In the genomic region with DNA sequence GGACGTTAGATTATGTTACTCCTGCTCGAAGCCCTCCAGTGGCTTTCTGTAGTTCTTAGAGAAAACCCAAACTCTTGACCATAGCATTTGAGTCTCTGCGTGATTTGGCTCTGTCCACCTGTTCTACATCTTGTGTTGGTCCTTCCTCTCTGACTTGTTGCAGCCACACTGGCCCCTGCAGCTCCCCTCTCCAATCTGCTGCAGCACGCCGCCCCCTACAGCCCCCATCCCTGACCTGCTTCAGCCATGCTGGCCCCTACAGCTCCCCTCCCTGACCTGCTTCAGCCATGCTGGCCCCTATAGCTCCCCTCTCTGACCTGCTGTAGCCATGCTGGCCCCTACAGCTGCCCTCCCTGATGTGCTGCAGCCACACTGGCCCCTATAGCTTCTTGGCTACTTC, we compare ENCODE assay signal across 20 cellular contexts. TPM values are rescaled to one million over a fixed set of nuclear protein-coding genes. Genes with fewer than 3 reads are reported as not detected.
DNase-seq lines count a peak whose midpoint lies in the region; ATAC-seq, FAIRE-seq and TF ChIP-seq lines count a peak whose summit lies in the region.
"Had no signal": no experiment of that assay in that cellular context is flagged by ENCODE, and none has a peak within 500 bp of the region (broad histone marks: within the 10 kb centered on the region; RNA-seq: fewer than 3 reads in every experiment).

No MANE protein-coding gene starts in this region.

- WGBS in A549 (ENCODE audit: missing lambda C conversion rate), result 92% methylated on average over 5 of the region's 5 CpGs
- 95% methylated on average over 5 of the region's 5 CpGs for WGBS in HepG2 (ENCODE audit: low lambda C conversion rate)
- 90 to 93% (median 92%) methylated on average over 5 of the region's 5 CpGs for WGBS in heart left ventricle, 4 donors

- intact Hi-C loops in HCT116 (cut with micrococcal nuclease) (loop anchor here (2.0 kb wide), 1 partner anchor 29 kb away; no protein-coding TSS in a partner anchor), HepG2 (cut with micrococcal nuclease; ENCODE audit: unreplicated experiment) (no loop called here), heart left ventricle (cut with DNase I) (no loop called here)

- H2AFZ ChIP-seq in HCT116 (ENCODE audit: low read depth, low read length, poor library complexity, severe bottlenecking) (no peak overlapping the region), HepG2 (ENCODE audit: low read length) (no peak overlapping the region)

- TF ChIP-seq POLR2A in A549 (IDR thresholded peaks at IDR 0.05; ENCODE audit: low read length) (no peak), HCT116 (IDR thresholded peaks at IDR 0.05; ENCODE audit: borderline replicate concordance, extremely low read depth, insufficient read depth, insufficient read length) (no peak), HepG2 (IDR thresholded peaks at IDR 0.05; ENCODE audit: insufficient read depth in 1 of 2, low read depth in 2 of 2, low read length in 2 of 2) (no peak), heart left ventricle (IDR thresholded peaks at IDR 0.05) (no peak)

- TF ChIP-seq CTCF in A549 (IDR thresholded peaks at IDR 0.05) (no peak), HCT116 (IDR thresholded peaks at IDR 0.05 in 2 of 3, conservative IDR thresholded peaks at IDR 0.05 in 1 of 3; ENCODE audit: borderline replicate concordance in 1 of 3, insufficient read depth in 1 of 3, low read depth in 2 of 3, low read length in 2 of 3) (no peak), WTC11 (IDR thresholded peaks at IDR 0.05) (no peak), HepG2 (CRISPR knock-in tag; IDR thresholded peaks at IDR 0.05) (no peak), heart left ventricle (IDR thresholded peaks at IDR 0.05) (no peak)

- no peaks in the 10 kb centered on the region for H3K9me2 ChIP-seq in HCT116 (ENCODE audit: insufficient read depth)

- peaks cover 20% of the 10 kb centered on the region for H3K9me3 Mint-ChIP-seq in WTC11
- no peaks in the 10 kb centered on the region for H3K9me3 Mint-ChIP-seq in activated naive CD8-positive, alpha-beta T cell treated with anti-CD3 and anti-CD28 coated beads, Interleukin-2, amount 50 U/mL, for 24 hours
- H3K9me3 Mint-ChIP-seq: CD8-positive, alpha-beta T cell had no signal

- FAIRE-seq in A549 (lab: Jason Lieb, UNC) (no peak), HepG2 (lab: Jason Lieb, UNC) (no peak)

- H3K36me3 Mint-ChIP-seq in WTC11, result peaks cover 90% of the 10 kb centered on the region
- H3K36me3 Mint-ChIP-seq in activated naive CD8-positive, alpha-beta T cell treated with anti-CD3 and anti-CD28 coated beads, Interleukin-2, amount 50 U/mL, for 24 hours (ENCODE audit: low read depth), result peaks cover 57% of the 10 kb centered on the region

- CTCF ChIA-PET in A549 (lab: Yijun Ruan, JAX) (interaction anchor here (0.7 to 1.2 kb wide), 4 partner anchors 10 to 79 kb away, joined by 3 to 4 read pairs (median 4); no protein-coding TSS in a partner anchor), HCT116 (lab: Charles Lee) (no interaction called here), WTC11 (lab: Charles Lee) (interaction anchor here (1.0 kb wide), 1 partner anchor 130 kb away, joined by 3 read pairs; no protein-coding TSS in a partner anchor), HepG2 (lab: Yijun Ruan, JAX; ENCODE audit: low intra/inter-chr PET ratio, low total read pairs) (no interaction called here)

- in situ Hi-C loops in HepG2 (cut with HindIII; ENCODE audit: extremely low pct_ligation_motif_present, low pct_unique_long_range_greater_than_20kb), result no loop called here

- H3K79me2 ChIP-seq in HCT116 (ENCODE audit: insufficient read depth, low read length) (0 out of 2 replicates have a peak, but pooled peaks cover 3% of the 10 kb centered on the region), HepG2 (ENCODE audit: insufficient read depth, low read length) (no peaks in the 10 kb centered on the region)

- no peaks in the 10 kb centered on the region for H4K20me1 ChIP-seq in HCT116 (ENCODE audit: insufficient read depth)
- H4K20me1 ChIP-seq in HepG2 (ENCODE audit: insufficient read depth, low read length), result no peaks in the 10 kb centered on the region

- H3K36me3 ChIP-seq in HCT116 (ENCODE audit: control insufficient read depth in 1 of 2, insufficient read depth in 2 of 2, low read length in 2 of 2) (peaks cover 51 to 72% of the 10 kb centered on the region in 2 experiments), HepG2 (replicated peaks in 1 of 2; ENCODE audit: control insufficient read depth in 1 of 2, insufficient read depth in 2 of 2, low read length in 2 of 2) (peaks cover 24 to 84% of the 10 kb centered on the region in 2 experiments), heart left ventricle (peaks cover 0 to 100% (median 98%) of the 10 kb centered on the region in 9 donors)

- H3K9me3 ChIP-seq in A549 (no peaks in the 10 kb centered on the region), HCT116 (ENCODE audit: control insufficient read depth in 1 of 2, insufficient read depth in 1 of 2, low read depth in 1 of 2, low read length in 2 of 2) (no peaks in the 10 kb centered on the region), HepG2 (ENCODE audit: low read length) (no peaks in the 10 kb centered on the region), heart left ventricle (no peaks in the 10 kb centered on the region)
- H3K9me3 ChIP-seq: BLaER1, HAP-1, SJSA1 had no signal

- no peak overlapping the region for H3K27ac ChIP-seq in A549
- H3K27ac ChIP-seq in HCT116 (ENCODE audit: low read depth, low read length), result no peak overlapping the region
- no peak overlapping the region for H3K27ac ChIP-seq in HepG2 (ENCODE audit: extremely low read length, insufficient read depth, low read length)
- H3K27ac ChIP-seq in heart left ventricle, result no peak overlapping the region
- H3K27ac ChIP-seq: BLaER1, SJSA1 had no signal

- no peak overlapping the region for H3K4me3 ChIP-seq in A549
- no peak overlapping the region for H3K4me3 ChIP-seq in HCT116 (replicated peaks in 1 of 2; ENCODE audit: low read depth in 1 of 2, low read length in 2 of 2)
- no peak overlapping the region for H3K4me3 ChIP-seq in HepG2 (replicated peaks in 1 of 3; ENCODE audit: insufficient read depth in 1 of 3, low read depth in 2 of 3, low read length in 3 of 3)
- H3K4me3 ChIP-seq in heart left ventricle, result no peak overlapping the region
- H3K4me3 ChIP-seq: BLaER1, HAP-1, SJSA1 had no signal

- TF ChIP-seq RAD21 in A549 (conservative IDR thresholded peaks at IDR 0.05 in 1 of 2, IDR thresholded peaks at IDR 0.05 in 1 of 2) (no peak), HCT116 (IDR thresholded peaks at IDR 0.05; ENCODE audit: low read depth) (no peak), HepG2 (CRISPR knock-in tag; IDR thresholded peaks at IDR 0.05) (no peak)

- DNase-seq in A549 (ENCODE audit: low read depth in 1 of 2, low spot score in 1 of 2) (peak in 1 of 2 experiments; percentile 17), HCT116 (ENCODE audit: low read depth, low spot score) (no peak), WTC11 (ENCODE audit: low spot score) (peak; percentile 51), HepG2 (ENCODE audit: low spot score) (no peak), heart left ventricle (no peak), KG1 (lab: John Stamatoyannopoulos, UW) (no peak)
- DNase-seq in activated naive CD8-positive, alpha-beta T cell treated with anti-CD3 and anti-CD28 coated beads, Interleukin-2, amount 50 U/mL, for 24 hours, result no peak
- DNase-seq: Calu3; CD8-positive, alpha-beta T cell; Karpas-422; NCI-H1417 treated with DMSO at 0.1 percent for 48 hours; NCI-H187 treated with DMSO at 0.1 percent for 48 hours; NCI-H526 had no signal

- H3K27me3 ChIP-seq in HCT116 (ENCODE audit: insufficient read depth, low read length), result no peaks in the 10 kb centered on the region
- H3K27me3 ChIP-seq in HepG2 (ENCODE audit: control insufficient read depth in 1 of 2, insufficient read depth in 2 of 2, low read length in 2 of 2), result no peaks in the 10 kb centered on the region
- H3K27me3 ChIP-seq in heart left ventricle, result no peaks in the 10 kb centered on the region
- H3K27me3 ChIP-seq: BLaER1, SJSA1 had no signal

- ATAC-seq in A549 (peak; percentile 44 to 53; a peak in 3 of 6 replicates), HCT116 (peak; percentile 44; the same call in 1 of the 2 replicates), WTC11 (peak; percentile 67), HepG2 (peak; percentile 69), heart left ventricle (no peak), HG03139 (IDR thresholded peaks at IDR 0.05; ENCODE audit: unreplicated experiment) (no peak)
- ATAC-seq in activated naive CD8-positive, alpha-beta T cell treated with anti-CD3 and anti-CD28 coated beads, Interleukin-2, amount 50 U/mL, for 24 hours, result no peak
- ATAC-seq: CD8-positive, alpha-beta T cell; Panc1 had no signal

- no peak overlapping the region for H3K27ac Mint-ChIP-seq in WTC11
- no peak overlapping the region for H3K27ac Mint-ChIP-seq in activated naive CD8-positive, alpha-beta T cell treated with anti-CD3 and anti-CD28 coated beads, Interleukin-2, amount 50 U/mL, for 24 hours
- H3K27ac Mint-ChIP-seq: CD8-positive, alpha-beta T cell had no signal

- H3K9ac ChIP-seq in HCT116 (ENCODE audit: low read length), result no peak overlapping the region
- H3K9ac ChIP-seq in HepG2 (ENCODE audit: insufficient read depth, low read depth, low read length), result no peak overlapping the region
- H3K9ac ChIP-seq: BLaER1 had no signal

- BruUV-seq in HCT116 (replicated peaks; lab: Mats Ljungman, UMichigan) (no TSS peak), HepG2 (replicated peaks; lab: Mats Ljungman, UMichigan) (no TSS peak)

- RAD21 ChIA-PET in HCT116 (lab: Charles Lee; ENCODE audit: low non-redundant PET in 1 of 2, low total read pairs in 2 of 2, uncharacterized antibody in 2 of 2, unreplicated experiment in 2 of 2), result no interaction called here

- H3K4me1 Mint-ChIP-seq in WTC11, result no peaks in the 10 kb centered on the region
- no peaks in the 10 kb centered on the region for H3K4me1 Mint-ChIP-seq in activated naive CD8-positive, alpha-beta T cell treated with anti-CD3 and anti-CD28 coated beads, Interleukin-2, amount 50 U/mL, for 24 hours

- H3K4me1 ChIP-seq in A549 (no peaks in the 10 kb centered on the region), HCT116 (ENCODE audit: control insufficient read depth in 1 of 2, insufficient read depth in 2 of 2, low read length in 2 of 2) (no peaks in the 10 kb centered on the region), HepG2 (ENCODE audit: insufficient read depth, low read length) (no peaks in the 10 kb centered on the region), heart left ventricle (peaks cover 0 to 14% (median 0%) of the 10 kb centered on the region in 12 donors)
- H3K4me1 ChIP-seq: BLaER1, HAP-1, SJSA1 had no signal

- POLR2A ChIA-PET in A549 (lab: Yijun Ruan, JAX) (no interaction called here), HCT116 (lab: Charles Lee) (no interaction called here), WTC11 (lab: Charles Lee) (no interaction called here), HepG2 (lab: Yijun Ruan, JAX) (no interaction called here)

- no peak overlapping the region for H3K4me3 Mint-ChIP-seq in WTC11
- no peak overlapping the region for H3K4me3 Mint-ChIP-seq in activated naive CD8-positive, alpha-beta T cell treated with anti-CD3 and anti-CD28 coated beads, Interleukin-2, amount 50 U/mL, for 24 hours
- H3K4me3 Mint-ChIP-seq: CD8-positive, alpha-beta T cell had no signal

- no peaks in the 10 kb centered on the region for H3K27me3 Mint-ChIP-seq in WTC11 (ENCODE audit: low read depth)
- no peaks in the 10 kb centered on the region for H3K27me3 Mint-ChIP-seq in activated naive CD8-positive, alpha-beta T cell treated with anti-CD3 and anti-CD28 coated beads, Interleukin-2, amount 50 U/mL, for 24 hours

- H3K4me2 ChIP-seq in A549 (no peak overlapping the region), HCT116 (ENCODE audit: low read length) (no peak overlapping the region), HepG2 (ENCODE audit: low read depth, low read length) (no peak overlapping the region)
- H3K4me2 ChIP-seq: BLaER1 had no signal

- TF ChIP-seq EP300 in A549 (IDR thresholded peaks at IDR 0.05) (no peak), HepG2 (IDR thresholded peaks at IDR 0.05; ENCODE audit: low read depth in 2 of 2, low read length in 2 of 2) (no peak), HepG2 (CRISPR knock-in tag; IDR thresholded peaks at IDR 0.05; ENCODE audit: borderline replicate concordance) (no peak)

RNA-seq across cellular contexts. Expression of a gene that starts 29.2 kb away (rescaled TPM):
- 22.1 and 28.5 TPM in 2 replicates for polyA plus RNA-seq in A549 (2011; rRNA removed)
- 16.6 and 20.2 TPM in 2 replicates for polyA plus RNA-seq in A549 (2012; cell fraction: cytosol; rRNA removed)
- polyA plus RNA-seq in A549 (2012; cell fraction: nucleus; rRNA removed), result 38.7 and 39.6 TPM in 2 replicates
- polyA plus RNA-seq in A549 (2017; fragmentation: RNase III; extraction: RNeasy Plus Mini Kit Qiagen cat#74134 plus additional on column Dnase treatment), result 10.8 to 13.0 TPM (median 12.2 TPM) in 3 replicates
- 63.0 and 76.4 TPM in 2 replicates for polyA minus RNA-seq in A549 (2011; rRNA and poly(A)+ RNA removed)
- 44.5 TPM for total RNA-seq in HCT116 (2021; ENCODE audit: unreplicated experiment)
- 23.9 and 25.2 TPM in 2 replicates for polyA plus RNA-seq in HCT116 (2012)
- 46.5 to 47.6 TPM (median 47.5 TPM) in 3 replicates for total RNA-seq in WTC11 (2021)
- total RNA-seq in HepG2 (2016; rRNA removed; fragmentation: Illumina TruSeq; extraction: Trizol), result 10.5 and 21.3 TPM in 2 replicates
- 3.5 and 3.8 TPM in 2 replicates for total RNA-seq in HepG2 (2016; cell fraction: cytosol; rRNA removed; fragmentation: Illumina TruSeq; extraction: Trizol; ENCODE audit: low read depth)
- 9.6 and 18.3 TPM in 2 replicates for total RNA-seq in HepG2 (2016; cell fraction: insoluble cytoplasmic fraction; rRNA removed; fragmentation: Illumina TruSeq; extraction: Trizol)
- 6.8 and 6.9 TPM in 2 replicates for total RNA-seq in HepG2 (2016; cell fraction: membrane; rRNA removed; fragmentation: Illumina TruSeq; extraction: Trizol)
- total RNA-seq in HepG2 (2016; cell fraction: nucleus; rRNA removed; fragmentation: Illumina TruSeq; extraction: Trizol), result 22.4 and 25.4 TPM in 2 replicates
- 8.6 and 9.5 TPM in 2 replicates for polyA plus RNA-seq in HepG2 (2011; rRNA removed)
- polyA plus RNA-seq in HepG2 (2011; cell fraction: cytosol; rRNA removed), result 8.9 and 9.3 TPM in 2 replicates
- 26.9 and 30.9 TPM in 2 replicates for polyA plus RNA-seq in HepG2 (2011; cell fraction: nucleus; rRNA removed)
- 13.4 and 13.9 TPM in 2 replicates for polyA plus RNA-seq in HepG2 (2012)
- polyA plus RNA-seq in HepG2 (2016; cell fraction: cytosol; fragmentation: Illumina TruSeq; extraction: Trizol; ENCODE audit: low read depth), result 0.68 and 0.73 TPM in 2 replicates
- 12.7 and 17.5 TPM in 2 replicates for polyA plus RNA-seq in HepG2 (2016; cell fraction: insoluble cytoplasmic fraction; fragmentation: Illumina TruSeq; extraction: Trizol; ENCODE audit: low read depth)
- 1.4 and 1.6 TPM in 2 replicates for polyA plus RNA-seq in HepG2 (2016; cell fraction: membrane; fragmentation: Illumina TruSeq; extraction: Trizol; ENCODE audit: low read depth)
- polyA plus RNA-seq in HepG2 (2016; cell fraction: nucleus; fragmentation: Illumina TruSeq; extraction: Trizol; ENCODE audit: insufficient read depth, low read depth), result 26.9 and 27.3 TPM in 2 replicates
- polyA minus RNA-seq in HepG2 (2011; rRNA and poly(A)+ RNA removed; ENCODE audit: low replicate concordance), result 41.8 and 47.7 TPM in 2 replicates
- polyA minus RNA-seq in HepG2 (2011; cell fraction: cytosol; rRNA and poly(A)+ RNA removed), result 25.9 and 27.0 TPM in 2 replicates
- 44.8 and 46.1 TPM in 2 replicates for polyA minus RNA-seq in HepG2 (2011; cell fraction: nucleus; rRNA and poly(A)+ RNA removed)
- 10 to 100 TPM; 13.0 to 29.6 (median 21.7) TPM for total RNA-seq in heart left ventricle
- 10 to 100 TPM in 1 of 2 donors, 1 to 10 TPM in 1; 9.2 to 10.1 TPM for polyA plus RNA-seq in heart left ventricle

RNA-seq across cellular contexts. Expression of a gene that starts 37.8 kb away (rescaled TPM):
- polyA plus RNA-seq in A549 (2011; rRNA removed), result 0.25 and 0.67 TPM in 2 replicates
- 0.19 and 0.35 TPM in 2 replicates for polyA plus RNA-seq in A549 (2012; cell fraction: cytosol; rRNA removed)
- 0.83 and 0.93 TPM in 2 replicates for polyA plus RNA-seq in A549 (2012; cell fraction: nucleus; rRNA removed)
- 0.35 to 0.44 TPM (median 0.41 TPM) in 3 replicates for polyA plus RNA-seq in A549 (2017; fragmentation: RNase III; extraction: RNeasy Plus Mini Kit Qiagen cat#74134 plus additional on column Dnase treatment)
- 0.17 and 0.29 TPM in 2 replicates for polyA minus RNA-seq in A549 (2011; rRNA and poly(A)+ RNA removed)
- not detected for total RNA-seq in HCT116 (2021; ENCODE audit: unreplicated experiment)
- polyA plus RNA-seq in HCT116 (2012), result 0.09 and 0.20 TPM in 2 replicates
- 1.9 to 3.3 TPM (median 3.2 TPM) in 3 replicates for total RNA-seq in WTC11 (2021)
- not detected in 2 replicates for total RNA-seq in HepG2 (2016; rRNA removed; fragmentation: Illumina TruSeq; extraction: Trizol)
- total RNA-seq in HepG2 (2016; cell fraction: cytosol; rRNA removed; fragmentation: Illumina TruSeq; extraction: Trizol; ENCODE audit: low read depth), result not detected in 2 replicates
- not detected in 2 replicates for total RNA-seq in HepG2 (2016; cell fraction: insoluble cytoplasmic fraction; rRNA removed; fragmentation: Illumina TruSeq; extraction: Trizol)
- not detected in 2 replicates for total RNA-seq in HepG2 (2016; cell fraction: membrane; rRNA removed; fragmentation: Illumina TruSeq; extraction: Trizol)
- not detected in 2 replicates for total RNA-seq in HepG2 (2016; cell fraction: nucleus; rRNA removed; fragmentation: Illumina TruSeq; extraction: Trizol)
- polyA plus RNA-seq in HepG2 (2011; rRNA removed), result not detected in 2 replicates
- polyA plus RNA-seq in HepG2 (2011; cell fraction: cytosol; rRNA removed), result not detected in 2 replicates
- not detected in 2 replicates for polyA plus RNA-seq in HepG2 (2011; cell fraction: nucleus; rRNA removed)
- not detected in 2 replicates for polyA plus RNA-seq in HepG2 (2012)
- polyA plus RNA-seq in HepG2 (2016; cell fraction: cytosol; fragmentation: Illumina TruSeq; extraction: Trizol; ENCODE audit: low read depth), result not detected in 2 replicates
- not detected in 2 replicates for polyA plus RNA-seq in HepG2 (2016; cell fraction: insoluble cytoplasmic fraction; fragmentation: Illumina TruSeq; extraction: Trizol; ENCODE audit: low read depth)
- not detected in 2 replicates for polyA plus RNA-seq in HepG2 (2016; cell fraction: membrane; fragmentation: Illumina TruSeq; extraction: Trizol; ENCODE audit: low read depth)
- not detected in 2 replicates for polyA plus RNA-seq in HepG2 (2016; cell fraction: nucleus; fragmentation: Illumina TruSeq; extraction: Trizol; ENCODE audit: insufficient read depth, low read depth)
- not detected in 2 replicates for polyA minus RNA-seq in HepG2 (2011; rRNA and poly(A)+ RNA removed; ENCODE audit: low replicate concordance)
- not detected in 2 replicates for polyA minus RNA-seq in HepG2 (2011; cell fraction: cytosol; rRNA and poly(A)+ RNA removed)
- polyA minus RNA-seq in HepG2 (2011; cell fraction: nucleus; rRNA and poly(A)+ RNA removed), result not detected in 2 replicates
- under 1 TPM in 3 of 9 donors, not detected in 6; 0.13 to 0.77 (median 0.27) TPM for total RNA-seq in heart left ventricle
- polyA plus RNA-seq in heart left ventricle, result under 1 TPM in 1 of 2 donors, not detected in 1; 0.11 TPM
- total RNA-seq: A673; Calu3; CD8-positive, alpha-beta T cell; MCF 10A had no signal

Comparison
In these comparisons a context has a peak if more than half of its experiments do, and no peak if none do; other contexts are left out.
1. ATAC-seq: peak in A549 (2 of 2), HCT116 (single experiment), WTC11 (single experiment) and HepG2 (single experiment); none in activated naive CD8-positive, alpha-beta T cell treated with anti-CD3 and anti-CD28 coated beads, Interleukin-2, amount 50 U/mL, for 24 hours (single experiment), heart left ventricle (0 of 4) and HG03139 (single experiment).
2. CTCF ChIA-PET loops: an anchor here in A549 (0.7 to 1.2 kb wide) and WTC11 (1.0 kb wide); none called in HCT116 and HepG2.